In genomic region chr2:219352448-219353023, GRCh38 we compare ENCODE assay signal across 8 cellular contexts. TPM values are rescaled to one million over a fixed set of nuclear protein-coding genes. Genes with fewer than 3 reads are reported as not detected.
DNase-seq lines count a peak whose midpoint lies in the region; ATAC-seq and TF ChIP-seq lines count a peak whose summit lies in the region.

No MANE protein-coding gene starts in this region.

- CTCF ChIA-PET in WTC11 (lab: Charles Lee) = interaction anchor here (0.9 to 2.6 kb wide), 4 partner anchors 43 to 177 kb away, joined by 3 to 12 read pairs (median 4); partner anchors contain the start of gene DNAJB2
- CTCF ChIA-PET in mammary epithelial cell (lab: Charles Lee; ENCODE audit: low non-redundant PET) = interaction anchor here (0.5 to 0.7 kb wide), 2 partner anchors 36 to 198 kb away, joined by 3 read pairs; no protein-coding TSS in a partner anchor

- H3K4me3 ChIP-seq in BE2C (ENCODE audit: low read depth, low read length) (no peak overlapping the region), mammary epithelial cell (replicated peaks in 1 of 3; ENCODE audit: insufficient read depth in 1 of 3, low read depth in 2 of 3, low read length in 3 of 3) (no peak overlapping the region)

- H3K27ac Mint-ChIP-seq in WTC11 = no peak overlapping the region

- H3K4me1 ChIP-seq in BE2C = no peaks in the 10 kb centered on the region
- no peaks in the 10 kb centered on the region for H3K4me1 ChIP-seq in mammary epithelial cell (ENCODE audit: insufficient read depth, low read length)

- in situ Hi-C loops in mammary epithelial cell (cut with MboI; ENCODE audit: low sequenced_read_pairs in 2 of 2) = no loop called here

- POLR2A ChIA-PET in WTC11 (lab: Charles Lee) = no interaction called here

- ATAC-seq in GM21390 (IDR thresholded peaks at IDR 0.05; ENCODE audit: unreplicated experiment) = peak; percentile 60
- peak; percentile 89 for ATAC-seq in WTC11
- no peak for ATAC-seq in HG03469 (IDR thresholded peaks at IDR 0.05; ENCODE audit: unreplicated experiment)

- no peak overlapping the region for H3K27ac ChIP-seq in mammary epithelial cell (ENCODE audit: insufficient read depth, low read depth, low read length)

- no peak overlapping the region for H3K4me3 Mint-ChIP-seq in WTC11

- H3K27me3 Mint-ChIP-seq in WTC11 (ENCODE audit: low read depth) = peaks cover 53% of the 10 kb centered on the region

- dilution Hi-C loops in mammary epithelial cell (cut with HindIII; ENCODE audit: low sequenced_read_pairs) = no loop called here

- no peaks in the 10 kb centered on the region for H4K20me1 ChIP-seq in mammary epithelial cell (ENCODE audit: insufficient read depth, low read length)

- intact Hi-C loops in mammary epithelial cell (cut with micrococcal nuclease) = loop anchor here (1.0 to 5.0 kb wide), 4 partner anchors 54 to 295 kb away; partner anchors contain the start of genes CNPPD1, NHEJ1 and RETREG2

- H3K36me3 ChIP-seq in BE2C (no peaks in the 10 kb centered on the region), mammary epithelial cell (ENCODE audit: insufficient read depth, low read length) (no peaks in the 10 kb centered on the region)

- H3K79me2 ChIP-seq in mammary epithelial cell (ENCODE audit: insufficient read depth, low read length) = no peaks in the 10 kb centered on the region

- DNase-seq in BE2C = peak; percentile 84
- peak; percentile 3 for DNase-seq in NCI-H2029 treated with DMSO at 0.1 percent for 48 hours (lab: John Stamatoyannopoulos, UW)
- peak; percentile 88 for DNase-seq in WTC11 (ENCODE audit: low spot score)
- peak; percentile 51 for DNase-seq in mammary epithelial cell
- peak; percentile 61 for DNase-seq in kidney tubule cell (ENCODE audit: low spot score)
- DNase-seq in stimulated activated CD4-positive, alpha-beta T cell treated with anti-CD3 and anti-CD28 coated beads, TNF-alpha, amount 100 ng/mL, for 24 hours (ENCODE audit: low read depth in 3 of 3) = peak; percentile 40 to 70 (median 41)

- peak; percentile 84 for TF ChIP-seq CTCF in BE2C (IDR thresholded peaks at IDR 0.05; ENCODE audit: low read depth, low read length)
- TF ChIP-seq CTCF in WTC11 (IDR thresholded peaks at IDR 0.05) = peak; percentile 85
- TF ChIP-seq CTCF in mammary epithelial cell (conservative IDR thresholded peaks at IDR 0.05 in 1 of 2, IDR thresholded peaks at IDR 0.05 in 1 of 2; ENCODE audit: extremely low read depth in 1 of 2, insufficient read depth in 1 of 2, low read depth in 1 of 2, low read length in 2 of 2) = peak; percentile 73 to 75

- BruUV-seq in mammary epithelial cell (replicated peaks; lab: Mats Ljungman, UMichigan) = no TSS peak

- H3K9me3 Mint-ChIP-seq in WTC11 = no peaks in the 10 kb centered on the region

- H3K9ac ChIP-seq in mammary epithelial cell (ENCODE audit: insufficient read depth, low read length) = no peak overlapping the region

- H3K4me2 ChIP-seq in mammary epithelial cell (ENCODE audit: insufficient read depth, low read depth, low read length) = no peak overlapping the region

- no peaks in the 10 kb centered on the region for H3K36me3 Mint-ChIP-seq in WTC11

- no peak overlapping the region for H2AFZ ChIP-seq in mammary epithelial cell (ENCODE audit: low read depth, low read length)

- WGBS in mammary epithelial cell (ENCODE audit: low coverage, missing lambda C conversion rate) = 6% methylated on average over 5 of the region's 5 CpGs

- H3K27me3 ChIP-seq in BE2C (peaks cover 9% of the 10 kb centered on the region), mammary epithelial cell (ENCODE audit: insufficient read depth, low read length) (no peaks in the 10 kb centered on the region)

- H3K4me1 Mint-ChIP-seq in WTC11 = no peaks in the 10 kb centered on the region

- no peaks in the 10 kb centered on the region for H3K9me3 ChIP-seq in BE2C
- no peaks in the 10 kb centered on the region for H3K9me3 ChIP-seq in mammary epithelial cell (replicated peaks; ENCODE audit: insufficient read depth, low read length)

TF ChIP-seq in WTC11, 78 proteins besides CTCF, POLR2A, EP300 and RAD21 (continues in another document):
- no peak for TF ChIP-seq ZNF396 (CRISPR knock-in tag; IDR thresholded peaks at IDR 0.05; ENCODE audit: borderline replicate concordance)
- no peak for TF ChIP-seq FOXK1 (CRISPR knock-in tag; IDR thresholded peaks at IDR 0.05)
- TF ChIP-seq, protein P1, sequence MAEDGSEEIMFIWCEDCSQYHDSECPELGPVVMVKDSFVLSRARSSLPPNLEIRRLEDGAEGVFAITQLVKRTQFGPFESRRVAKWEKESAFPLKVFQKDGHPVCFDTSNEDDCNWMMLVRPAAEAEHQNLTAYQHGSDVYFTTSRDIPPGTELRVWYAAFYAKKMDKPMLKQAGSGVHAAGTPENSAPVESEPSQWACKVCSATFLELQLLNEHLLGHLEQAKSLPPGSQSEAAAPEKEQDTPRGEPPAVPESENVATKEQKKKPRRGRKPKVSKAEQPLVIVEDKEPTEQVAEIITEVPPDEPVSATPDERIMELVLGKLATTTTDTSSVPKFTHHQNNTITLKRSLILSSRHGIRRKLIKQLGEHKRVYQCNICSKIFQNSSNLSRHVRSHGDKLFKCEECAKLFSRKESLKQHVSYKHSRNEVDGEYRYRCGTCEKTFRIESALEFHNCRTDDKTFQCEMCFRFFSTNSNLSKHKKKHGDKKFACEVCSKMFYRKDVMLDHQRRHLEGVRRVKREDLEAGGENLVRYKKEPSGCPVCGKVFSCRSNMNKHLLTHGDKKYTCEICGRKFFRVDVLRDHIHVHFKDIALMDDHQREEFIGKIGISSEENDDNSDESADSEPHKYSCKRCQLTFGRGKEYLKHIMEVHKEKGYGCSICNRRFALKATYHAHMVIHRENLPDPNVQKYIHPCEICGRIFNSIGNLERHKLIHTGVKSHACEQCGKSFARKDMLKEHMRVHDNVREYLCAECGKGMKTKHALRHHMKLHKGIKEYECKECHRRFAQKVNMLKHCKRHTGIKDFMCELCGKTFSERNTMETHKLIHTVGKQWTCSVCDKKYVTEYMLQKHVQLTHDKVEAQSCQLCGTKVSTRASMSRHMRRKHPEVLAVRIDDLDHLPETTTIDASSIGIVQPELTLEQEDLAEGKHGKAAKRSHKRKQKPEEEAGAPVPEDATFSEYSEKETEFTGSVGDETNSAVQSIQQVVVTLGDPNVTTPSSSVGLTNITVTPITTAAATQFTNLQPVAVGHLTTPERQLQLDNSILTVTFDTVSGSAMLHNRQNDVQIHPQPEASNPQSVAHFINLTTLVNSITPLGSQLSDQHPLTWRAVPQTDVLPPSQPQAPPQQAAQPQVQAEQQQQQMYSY (CRISPR knock-in tag; IDR thresholded peaks at IDR 0.05) = no peak
- no peak for TF ChIP-seq SMAD3 (CRISPR knock-in tag; IDR thresholded peaks at IDR 0.05; ENCODE audit: borderline replicate concordance)
- no peak for TF ChIP-seq ZNF671 (CRISPR knock-in tag; IDR thresholded peaks at IDR 0.05)
- TF ChIP-seq ZNF425 (CRISPR knock-in tag; conservative IDR thresholded peaks at IDR 0.05) = no peak
- TF ChIP-seq AR (CRISPR knock-in tag; IDR thresholded peaks at IDR 0.05) = no peak

RNA-seq across cellular contexts. Expression of gene RESP18, which starts 20.0 kb away (rescaled TPM):
- not detected for polyA plus RNA-seq in BE2C (2012; ENCODE audit: insufficient read depth, insufficient read length, low read depth)
- total RNA-seq in WTC11 (2021) (not detected in 3 replicates), mammary epithelial cell (not detected)
- not detected for polyA plus RNA-seq in mammary epithelial cell
- not detected for polyA minus RNA-seq in mammary epithelial cell

RNA-seq across cellular contexts. Expression of gene DNPEP, which starts 35.2 kb away (rescaled TPM):
- polyA plus RNA-seq in BE2C (2012; ENCODE audit: insufficient read depth, insufficient read length, low read depth) = 70.7 TPM
- total RNA-seq in WTC11 (2021) (65.8 to 70.2 TPM (median 67.6 TPM) in 3 replicates), mammary epithelial cell (10 to 100 TPM; 49.5 to 58.5 TPM)
- 56.4 TPM for polyA plus RNA-seq in mammary epithelial cell
- 123 TPM for polyA minus RNA-seq in mammary epithelial cell

RNA-seq across cellular contexts. Expression of gene PTPRN, which starts 43.3 kb away (rescaled TPM):
- 290 TPM for polyA plus RNA-seq in BE2C (2012; ENCODE audit: insufficient read depth, insufficient read length, low read depth)
- total RNA-seq in WTC11 (2021) = 3.8 to 5.7 TPM (median 5.2 TPM) in 3 replicates
- total RNA-seq in mammary epithelial cell = not detected
- 0.07 TPM for polyA plus RNA-seq in mammary epithelial cell
- not detected for polyA minus RNA-seq in mammary epithelial cell

Comparison
In these comparisons a context has a peak if more than half of its experiments do, and no peak if none do; other contexts are left out.
1. DNase-seq: peak in every context shown above with its lines; median percentile 88 in WTC11; 84 in BE2C; 61 in kidney tubule cell; 51 in mammary epithelial cell; 41 in stimulated activated CD4-positive, alpha-beta T cell treated with anti-CD3 and anti-CD28 coated beads, TNF-alpha, amount 100 ng/mL, for 24 hours; 3 in NCI-H2029 treated with DMSO at 0.1 percent for 48 hours.